Comparison of ENCODE assay signal across 8 cellular contexts in the genomic region with DNA sequence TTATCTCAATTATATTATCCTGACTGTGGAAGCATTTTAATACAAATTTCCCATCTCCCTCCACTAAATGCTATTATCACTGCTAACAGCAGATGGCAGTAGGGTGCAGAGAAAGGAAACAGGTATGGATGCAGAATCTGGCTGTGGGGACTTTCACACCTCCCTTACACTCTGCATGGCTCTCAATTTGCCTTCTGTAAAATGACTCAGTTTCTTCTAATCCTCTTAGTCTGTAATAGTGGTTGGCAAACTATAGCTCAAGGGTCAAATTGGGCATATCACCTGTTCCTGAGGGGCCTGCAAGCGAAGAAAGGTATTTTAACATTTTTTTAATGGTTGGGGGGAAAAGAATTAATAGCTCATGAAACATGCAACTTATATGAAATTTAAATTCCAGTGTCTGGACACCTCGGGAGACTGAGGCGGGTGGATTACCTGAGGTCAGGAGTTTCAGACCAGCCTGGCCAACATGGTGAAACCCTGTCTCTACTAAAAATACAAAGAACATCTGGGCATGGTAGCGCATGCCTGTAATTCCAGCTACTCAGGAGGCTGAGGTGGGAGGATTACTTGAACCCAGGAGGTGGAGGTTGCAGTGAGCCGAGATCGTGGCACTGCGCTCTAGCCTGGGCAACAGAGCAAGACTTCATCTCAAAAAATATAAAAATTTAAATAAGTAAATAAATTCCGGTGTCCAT.
DNase-seq lines count a peak whose midpoint lies in the region; ATAC-seq and TF ChIP-seq lines count a peak whose summit lies in the region.

No MANE protein-coding gene starts in this region.

- H3K36me3 ChIP-seq in liver (ENCODE audit: control insufficient read depth in 4 of 4, insufficient read depth in 3 of 4, low read depth in 1 of 4, low read length in 3 of 4), result peaks cover 2 to 16% (median 7%) of the 10 kb centered on the region in 4 donors

- TF ChIP-seq CTCF in GM12864 (IDR thresholded peaks at IDR 0.05; ENCODE audit: low read depth, low read length, missing control alignments) (peak; percentile 76), liver (IDR thresholded peaks at IDR 0.05; ENCODE audit: low read depth, low read length, missing input control) (peak; percentile 96)

- DNase-seq in 8988T (peak; percentile 33), GM12864 (ENCODE audit: low read depth) (peak; percentile 33), NCI-H146 (lab: John Stamatoyannopoulos, UW) (peak; percentile 66), T-helper 9 cell (peak; percentile 23), cerebellum (ENCODE audit: low spot score) (peak; percentile 85)
- peak; percentile 30 for DNase-seq in stimulated activated CD8-positive, alpha-beta memory T cell treated with anti-CD3 and anti-CD28 coated beads, Interleukin-12 subunit alpha, Interleukin-12 subunit beta, amount 100 ng/mL, for 1 hour (ENCODE audit: low read depth)

- no peaks in the 10 kb centered on the region for H3K27me3 ChIP-seq in liver (ENCODE audit: control insufficient read depth in 4 of 4, insufficient read depth in 4 of 4, low read length in 3 of 4)

- no peak for ATAC-seq in GM18861 (IDR thresholded peaks at IDR 0.05; ENCODE audit: unreplicated experiment)

- H3K4me3 ChIP-seq in GM12864 (ENCODE audit: low read depth, low read length) (no peak overlapping the region), liver (ENCODE audit: low read depth in 1 of 3, low read length in 3 of 3) (no peak overlapping the region)

- no peaks in the 10 kb centered on the region for H3K9me3 ChIP-seq in liver (ENCODE audit: control insufficient read depth in 4 of 4, low read length in 3 of 4)

- H3K4me1 ChIP-seq in liver (ENCODE audit: control insufficient read depth in 4 of 4, insufficient read depth in 4 of 4, low read length in 3 of 4), result peaks cover 0 to 5% (median 2%) of the 10 kb centered on the region in 4 donors

- WGBS in liver, result 86% methylated on average over 8 of the region's 8 CpGs

- no peak overlapping the region for H3K9ac ChIP-seq in liver (ENCODE audit: low read depth in 1 of 2, low read length in 2 of 2)

- no peak overlapping the region for H3K27ac ChIP-seq in liver (ENCODE audit: low read depth in 1 of 2, low read length in 2 of 2)

- TF ChIP-seq RAD21 in liver (IDR thresholded peaks at IDR 0.05), result peak; percentile 100

TF ChIP-seq in liver, 16 proteins besides CTCF, POLR2A, EP300 and RAD21:
- TF ChIP-seq FOXA2 (IDR thresholded peaks at IDR 0.05), result no peak
- TF ChIP-seq FOXA1 (IDR thresholded peaks at IDR 0.05), result no peak
- TF ChIP-seq ATF3 (IDR thresholded peaks at IDR 0.05), result no peak
- TF ChIP-seq HNF4A (conservative IDR thresholded peaks at IDR 0.05), result no peak

Comparison
In these comparisons a context has a peak if more than half of its experiments do, and no peak if none do; other contexts are left out.
1. DNase-seq: peak in every context shown above with its lines; median percentile 85 in cerebellum; 66 in NCI-H146; 33 in 8988T; 33 in GM12864; 30 in stimulated activated CD8-positive, alpha-beta memory T cell treated with anti-CD3 and anti-CD28 coated beads, Interleukin-12 subunit alpha, Interleukin-12 subunit beta, amount 100 ng/mL, for 1 hour; 23 in T-helper 9 cell.